Comparison of ENCODE assay signal across 1 cellular context in the genomic region with DNA sequence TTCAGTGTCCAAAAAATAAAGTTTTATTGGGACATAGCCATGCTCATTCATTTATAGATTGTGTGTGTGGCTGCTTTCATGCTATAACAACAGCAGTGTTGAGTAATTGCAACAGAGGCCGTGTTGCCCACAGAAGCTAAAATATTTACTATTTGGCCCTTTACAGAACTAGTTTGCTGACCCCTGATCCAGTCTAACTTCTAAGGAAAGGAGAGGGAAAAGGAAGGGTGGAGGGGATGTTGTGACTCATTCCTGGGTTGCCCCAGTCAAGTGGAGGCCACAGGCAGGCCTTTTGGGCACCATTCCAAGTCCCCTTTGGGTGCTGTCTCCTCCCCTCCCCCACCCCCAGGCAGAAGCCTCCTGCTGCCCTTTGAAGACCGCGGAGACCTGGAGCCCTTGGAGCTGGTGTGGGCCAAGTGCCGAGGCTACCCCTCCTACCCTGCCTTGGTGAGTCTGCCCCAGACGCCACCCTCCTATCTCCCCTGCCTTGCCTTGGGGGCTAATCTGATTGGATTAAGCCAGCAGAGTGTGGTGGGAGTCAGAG.
A peak's percentile ranks its signal among the peaks of the same experiment; 100 is the strongest.
TF ChIP-seq lines count a peak whose summit lies in the region.

No MANE protein-coding gene starts in this region.

TF ChIP-seq in K562, 482 proteins besides CTCF, POLR2A, EP300 and RAD21 (continued from another document and continues in another):
- TF ChIP-seq, protein P1, sequence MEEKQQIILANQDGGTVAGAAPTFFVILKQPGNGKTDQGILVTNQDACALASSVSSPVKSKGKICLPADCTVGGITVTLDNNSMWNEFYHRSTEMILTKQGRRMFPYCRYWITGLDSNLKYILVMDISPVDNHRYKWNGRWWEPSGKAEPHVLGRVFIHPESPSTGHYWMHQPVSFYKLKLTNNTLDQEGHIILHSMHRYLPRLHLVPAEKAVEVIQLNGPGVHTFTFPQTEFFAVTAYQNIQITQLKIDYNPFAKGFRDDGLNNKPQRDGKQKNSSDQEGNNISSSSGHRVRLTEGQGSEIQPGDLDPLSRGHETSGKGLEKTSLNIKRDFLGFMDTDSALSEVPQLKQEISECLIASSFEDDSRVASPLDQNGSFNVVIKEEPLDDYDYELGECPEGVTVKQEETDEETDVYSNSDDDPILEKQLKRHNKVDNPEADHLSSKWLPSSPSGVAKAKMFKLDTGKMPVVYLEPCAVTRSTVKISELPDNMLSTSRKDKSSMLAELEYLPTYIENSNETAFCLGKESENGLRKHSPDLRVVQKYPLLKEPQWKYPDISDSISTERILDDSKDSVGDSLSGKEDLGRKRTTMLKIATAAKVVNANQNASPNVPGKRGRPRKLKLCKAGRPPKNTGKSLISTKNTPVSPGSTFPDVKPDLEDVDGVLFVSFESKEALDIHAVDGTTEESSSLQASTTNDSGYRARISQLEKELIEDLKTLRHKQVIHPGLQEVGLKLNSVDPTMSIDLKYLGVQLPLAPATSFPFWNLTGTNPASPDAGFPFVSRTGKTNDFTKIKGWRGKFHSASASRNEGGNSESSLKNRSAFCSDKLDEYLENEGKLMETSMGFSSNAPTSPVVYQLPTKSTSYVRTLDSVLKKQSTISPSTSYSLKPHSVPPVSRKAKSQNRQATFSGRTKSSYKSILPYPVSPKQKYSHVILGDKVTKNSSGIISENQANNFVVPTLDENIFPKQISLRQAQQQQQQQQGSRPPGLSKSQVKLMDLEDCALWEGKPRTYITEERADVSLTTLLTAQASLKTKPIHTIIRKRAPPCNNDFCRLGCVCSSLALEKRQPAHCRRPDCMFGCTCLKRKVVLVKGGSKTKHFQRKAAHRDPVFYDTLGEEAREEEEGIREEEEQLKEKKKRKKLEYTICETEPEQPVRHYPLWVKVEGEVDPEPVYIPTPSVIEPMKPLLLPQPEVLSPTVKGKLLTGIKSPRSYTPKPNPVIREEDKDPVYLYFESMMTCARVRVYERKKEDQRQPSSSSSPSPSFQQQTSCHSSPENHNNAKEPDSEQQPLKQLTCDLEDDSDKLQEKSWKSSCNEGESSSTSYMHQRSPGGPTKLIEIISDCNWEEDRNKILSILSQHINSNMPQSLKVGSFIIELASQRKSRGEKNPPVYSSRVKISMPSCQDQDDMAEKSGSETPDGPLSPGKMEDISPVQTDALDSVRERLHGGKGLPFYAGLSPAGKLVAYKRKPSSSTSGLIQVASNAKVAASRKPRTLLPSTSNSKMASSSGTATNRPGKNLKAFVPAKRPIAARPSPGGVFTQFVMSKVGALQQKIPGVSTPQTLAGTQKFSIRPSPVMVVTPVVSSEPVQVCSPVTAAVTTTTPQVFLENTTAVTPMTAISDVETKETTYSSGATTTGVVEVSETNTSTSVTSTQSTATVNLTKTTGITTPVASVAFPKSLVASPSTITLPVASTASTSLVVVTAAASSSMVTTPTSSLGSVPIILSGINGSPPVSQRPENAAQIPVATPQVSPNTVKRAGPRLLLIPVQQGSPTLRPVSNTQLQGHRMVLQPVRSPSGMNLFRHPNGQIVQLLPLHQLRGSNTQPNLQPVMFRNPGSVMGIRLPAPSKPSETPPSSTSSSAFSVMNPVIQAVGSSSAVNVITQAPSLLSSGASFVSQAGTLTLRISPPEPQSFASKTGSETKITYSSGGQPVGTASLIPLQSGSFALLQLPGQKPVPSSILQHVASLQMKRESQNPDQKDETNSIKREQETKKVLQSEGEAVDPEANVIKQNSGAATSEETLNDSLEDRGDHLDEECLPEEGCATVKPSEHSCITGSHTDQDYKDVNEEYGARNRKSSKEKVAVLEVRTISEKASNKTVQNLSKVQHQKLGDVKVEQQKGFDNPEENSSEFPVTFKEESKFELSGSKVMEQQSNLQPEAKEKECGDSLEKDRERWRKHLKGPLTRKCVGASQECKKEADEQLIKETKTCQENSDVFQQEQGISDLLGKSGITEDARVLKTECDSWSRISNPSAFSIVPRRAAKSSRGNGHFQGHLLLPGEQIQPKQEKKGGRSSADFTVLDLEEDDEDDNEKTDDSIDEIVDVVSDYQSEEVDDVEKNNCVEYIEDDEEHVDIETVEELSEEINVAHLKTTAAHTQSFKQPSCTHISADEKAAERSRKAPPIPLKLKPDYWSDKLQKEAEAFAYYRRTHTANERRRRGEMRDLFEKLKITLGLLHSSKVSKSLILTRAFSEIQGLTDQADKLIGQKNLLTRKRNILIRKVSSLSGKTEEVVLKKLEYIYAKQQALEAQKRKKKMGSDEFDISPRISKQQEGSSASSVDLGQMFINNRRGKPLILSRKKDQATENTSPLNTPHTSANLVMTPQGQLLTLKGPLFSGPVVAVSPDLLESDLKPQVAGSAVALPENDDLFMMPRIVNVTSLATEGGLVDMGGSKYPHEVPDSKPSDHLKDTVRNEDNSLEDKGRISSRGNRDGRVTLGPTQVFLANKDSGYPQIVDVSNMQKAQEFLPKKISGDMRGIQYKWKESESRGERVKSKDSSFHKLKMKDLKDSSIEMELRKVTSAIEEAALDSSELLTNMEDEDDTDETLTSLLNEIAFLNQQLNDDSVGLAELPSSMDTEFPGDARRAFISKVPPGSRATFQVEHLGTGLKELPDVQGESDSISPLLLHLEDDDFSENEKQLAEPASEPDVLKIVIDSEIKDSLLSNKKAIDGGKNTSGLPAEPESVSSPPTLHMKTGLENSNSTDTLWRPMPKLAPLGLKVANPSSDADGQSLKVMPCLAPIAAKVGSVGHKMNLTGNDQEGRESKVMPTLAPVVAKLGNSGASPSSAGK (IDR thresholded peaks at IDR 0.05) = no peak
- TF ChIP-seq SMAD3 (CRISPR knock-in tag; conservative IDR thresholded peaks at IDR 0.05) (no peak), BCOR (IDR thresholded peaks at IDR 0.05) (no peak), ZNF764 (CRISPR knock-in tag; IDR thresholded peaks at IDR 0.05; ENCODE audit: low read depth) (no peak), ZNF699 (CRISPR knock-in tag; IDR thresholded peaks at IDR 0.05; ENCODE audit: insufficient replicate concordance) (no peak), ETV5 (CRISPR knock-in tag; IDR thresholded peaks at IDR 0.05; ENCODE audit: low read depth) (no peak), XRCC5 (IDR thresholded peaks at IDR 0.05; ENCODE audit: low read depth, low read length) (no peak), HNRNPLL (IDR thresholded peaks at IDR 0.05; ENCODE audit: low read depth, low read length, poor library complexity, severe bottlenecking) (no peak), IRF2 (CRISPR knock-in tag; IDR thresholded peaks at IDR 0.05) (no peak), RB1 (IDR thresholded peaks at IDR 0.05; ENCODE audit: low read depth) (no peak), NFYB (IDR thresholded peaks at IDR 0.05; ENCODE audit: extremely low read depth, insufficient read length) (no peak), NFIX (CRISPR knock-in tag; IDR thresholded peaks at IDR 0.05; ENCODE audit: low read depth) (0 out of 2 replicates have a peak, but pooled peaks have one; percentile 29), ZNF79 (CRISPR knock-in tag; IDR thresholded peaks at IDR 0.05; ENCODE audit: low read depth) (no peak), RCOR1 (IDR thresholded peaks at IDR 0.05; ENCODE audit: borderline replicate concordance in 1 of 2, low read depth in 2 of 2, low read length in 2 of 2) (peak in 1 of 2 experiments; percentile 40; a peak in 1 of 4 replicates), ZNF586 (CRISPR knock-in tag; conservative IDR thresholded peaks at IDR 0.05) (no peak)
- TF ChIP-seq, protein P2, sequence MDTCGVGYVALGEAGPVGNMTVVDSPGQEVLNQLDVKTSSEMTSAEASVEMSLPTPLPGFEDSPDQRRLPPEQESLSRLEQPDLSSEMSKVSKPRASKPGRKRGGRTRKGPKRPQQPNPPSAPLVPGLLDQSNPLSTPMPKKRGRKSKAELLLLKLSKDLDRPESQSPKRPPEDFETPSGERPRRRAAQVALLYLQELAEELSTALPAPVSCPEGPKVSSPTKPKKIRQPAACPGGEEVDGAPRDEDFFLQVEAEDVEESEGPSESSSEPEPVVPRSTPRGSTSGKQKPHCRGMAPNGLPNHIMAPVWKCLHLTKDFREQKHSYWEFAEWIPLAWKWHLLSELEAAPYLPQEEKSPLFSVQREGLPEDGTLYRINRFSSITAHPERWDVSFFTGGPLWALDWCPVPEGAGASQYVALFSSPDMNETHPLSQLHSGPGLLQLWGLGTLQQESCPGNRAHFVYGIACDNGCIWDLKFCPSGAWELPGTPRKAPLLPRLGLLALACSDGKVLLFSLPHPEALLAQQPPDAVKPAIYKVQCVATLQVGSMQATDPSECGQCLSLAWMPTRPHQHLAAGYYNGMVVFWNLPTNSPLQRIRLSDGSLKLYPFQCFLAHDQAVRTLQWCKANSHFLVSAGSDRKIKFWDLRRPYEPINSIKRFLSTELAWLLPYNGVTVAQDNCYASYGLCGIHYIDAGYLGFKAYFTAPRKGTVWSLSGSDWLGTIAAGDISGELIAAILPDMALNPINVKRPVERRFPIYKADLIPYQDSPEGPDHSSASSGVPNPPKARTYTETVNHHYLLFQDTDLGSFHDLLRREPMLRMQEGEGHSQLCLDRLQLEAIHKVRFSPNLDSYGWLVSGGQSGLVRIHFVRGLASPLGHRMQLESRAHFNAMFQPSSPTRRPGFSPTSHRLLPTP (IDR thresholded peaks at IDR 0.05; ENCODE audit: borderline replicate concordance, extremely low read depth, insufficient read length) = no peak
- TF ChIP-seq, protein P3, sequence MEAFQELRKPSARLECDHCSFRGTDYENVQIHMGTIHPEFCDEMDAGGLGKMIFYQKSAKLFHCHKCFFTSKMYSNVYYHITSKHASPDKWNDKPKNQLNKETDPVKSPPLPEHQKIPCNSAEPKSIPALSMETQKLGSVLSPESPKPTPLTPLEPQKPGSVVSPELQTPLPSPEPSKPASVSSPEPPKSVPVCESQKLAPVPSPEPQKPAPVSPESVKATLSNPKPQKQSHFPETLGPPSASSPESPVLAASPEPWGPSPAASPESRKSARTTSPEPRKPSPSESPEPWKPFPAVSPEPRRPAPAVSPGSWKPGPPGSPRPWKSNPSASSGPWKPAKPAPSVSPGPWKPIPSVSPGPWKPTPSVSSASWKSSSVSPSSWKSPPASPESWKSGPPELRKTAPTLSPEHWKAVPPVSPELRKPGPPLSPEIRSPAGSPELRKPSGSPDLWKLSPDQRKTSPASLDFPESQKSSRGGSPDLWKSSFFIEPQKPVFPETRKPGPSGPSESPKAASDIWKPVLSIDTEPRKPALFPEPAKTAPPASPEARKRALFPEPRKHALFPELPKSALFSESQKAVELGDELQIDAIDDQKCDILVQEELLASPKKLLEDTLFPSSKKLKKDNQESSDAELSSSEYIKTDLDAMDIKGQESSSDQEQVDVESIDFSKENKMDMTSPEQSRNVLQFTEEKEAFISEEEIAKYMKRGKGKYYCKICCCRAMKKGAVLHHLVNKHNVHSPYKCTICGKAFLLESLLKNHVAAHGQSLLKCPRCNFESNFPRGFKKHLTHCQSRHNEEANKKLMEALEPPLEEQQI (IDR thresholded peaks at IDR 0.05) = no peak
- TF ChIP-seq, protein P4, sequence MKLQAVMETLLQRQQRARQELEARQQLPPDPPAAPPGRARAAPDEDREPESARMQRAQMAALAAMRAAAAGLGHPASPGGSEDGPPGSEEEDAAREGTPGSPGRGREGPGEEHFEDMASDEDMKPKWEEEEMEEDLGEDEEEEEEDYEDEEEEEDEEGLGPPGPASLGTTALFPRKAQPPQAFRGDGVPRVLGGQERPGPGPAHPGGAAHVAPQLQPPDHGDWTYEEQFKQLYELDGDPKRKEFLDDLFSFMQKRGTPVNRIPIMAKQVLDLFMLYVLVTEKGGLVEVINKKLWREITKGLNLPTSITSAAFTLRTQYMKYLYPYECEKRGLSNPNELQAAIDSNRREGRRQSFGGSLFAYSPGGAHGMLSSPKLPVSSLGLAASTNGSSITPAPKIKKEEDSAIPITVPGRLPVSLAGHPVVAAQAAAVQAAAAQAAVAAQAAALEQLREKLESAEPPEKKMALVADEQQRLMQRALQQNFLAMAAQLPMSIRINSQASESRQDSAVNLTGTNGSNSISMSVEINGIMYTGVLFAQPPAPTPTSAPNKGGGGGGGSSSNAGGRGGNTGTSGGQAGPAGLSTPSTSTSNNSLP (IDR thresholded peaks at IDR 0.05; ENCODE audit: borderline replicate concordance, low read depth, low read length) = no peak
- TF ChIP-seq, protein P5, sequence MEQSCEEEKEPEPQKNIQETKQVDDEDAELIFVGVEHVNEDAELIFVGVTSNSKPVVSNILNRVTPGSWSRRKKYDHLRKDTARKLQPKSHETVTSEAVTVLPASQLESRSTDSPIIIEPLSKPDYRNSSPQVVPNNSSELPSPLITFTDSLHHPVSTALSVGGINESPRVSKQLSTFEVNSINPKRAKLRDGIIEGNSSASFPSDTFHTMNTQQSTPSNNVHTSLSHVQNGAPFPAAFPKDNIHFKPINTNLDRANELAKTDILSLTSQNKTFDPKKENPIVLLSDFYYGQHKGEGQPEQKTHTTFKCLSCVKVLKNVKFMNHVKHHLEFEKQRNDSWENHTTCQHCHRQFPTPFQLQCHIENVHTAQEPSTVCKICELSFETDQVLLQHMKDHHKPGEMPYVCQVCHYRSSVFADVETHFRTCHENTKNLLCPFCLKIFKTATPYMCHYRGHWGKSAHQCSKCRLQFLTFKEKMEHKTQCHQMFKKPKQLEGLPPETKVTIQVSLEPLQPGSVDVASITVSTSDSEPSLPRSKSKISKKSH (CRISPR knock-in tag; IDR thresholded peaks at IDR 0.05) = no peak
- TF ChIP-seq, protein P6, sequence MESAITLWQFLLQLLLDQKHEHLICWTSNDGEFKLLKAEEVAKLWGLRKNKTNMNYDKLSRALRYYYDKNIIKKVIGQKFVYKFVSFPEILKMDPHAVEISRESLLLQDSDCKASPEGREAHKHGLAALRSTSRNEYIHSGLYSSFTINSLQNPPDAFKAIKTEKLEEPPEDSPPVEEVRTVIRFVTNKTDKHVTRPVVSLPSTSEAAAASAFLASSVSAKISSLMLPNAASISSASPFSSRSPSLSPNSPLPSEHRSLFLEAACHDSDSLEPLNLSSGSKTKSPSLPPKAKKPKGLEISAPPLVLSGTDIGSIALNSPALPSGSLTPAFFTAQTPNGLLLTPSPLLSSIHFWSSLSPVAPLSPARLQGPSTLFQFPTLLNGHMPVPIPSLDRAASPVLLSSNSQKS (CRISPR knock-in tag; IDR thresholded peaks at IDR 0.05) = no peak
